8 cellular contexts compared by ENCODE assay signal in genomic region chr14:39229222-39229543, GRCh38. TPM values are rescaled to one million over a fixed set of nuclear protein-coding genes. Genes with fewer than 3 reads are reported as not detected.
DNase-seq lines count a peak whose midpoint lies in the region; ATAC-seq and TF ChIP-seq lines count a peak whose summit lies in the region.

No MANE protein-coding gene starts in this region.

- H3K27me3 Mint-ChIP-seq in natural killer cell (ENCODE audit: low read depth in 2 of 2): peaks cover 0 to under 1% of the 10 kb centered on the region in 2 donors

- DNase-seq in EH (ENCODE audit: low read depth) (peak; percentile 1), natural killer cell (peak; percentile 33), HuH-7 (ENCODE audit: low spot score) (no peak), AG08396 (ENCODE audit: low spot score) (no peak), hypothalamus (lab: John Stamatoyannopoulos, UW) (no peak), occipital lobe (lab: John Stamatoyannopoulos, UW) (no peak)
- peak; percentile 28 for DNase-seq in activated CD8-positive, alpha-beta memory T cell treated with anti-CD3 and anti-CD28 coated beads, Interleukin-2, amount 50 U/mL, for 4 hours

- H3K9me3 Mint-ChIP-seq in natural killer cell: no peaks in the 10 kb centered on the region

- H3K4me1 Mint-ChIP-seq in natural killer cell: peaks cover 49 to 54% of the 10 kb centered on the region in 2 donors

- H3K36me3 Mint-ChIP-seq in natural killer cell: no peaks in the 10 kb centered on the region

- ATAC-seq in HG03439 (IDR thresholded peaks at IDR 0.05; ENCODE audit: unreplicated experiment) (peak; percentile 77), natural killer cell (peak; percentile 69 to 77 (median 75))

- H3K4me3 Mint-ChIP-seq in natural killer cell: peak overlapping the region; percentile 73

- TF ChIP-seq CTCF in natural killer cell (IDR thresholded peaks at IDR 0.05): no peak

- intact Hi-C loops in natural killer cell (cut with micrococcal nuclease): loop anchor here (1.0 to 2.0 kb wide), 2 partner anchors 38 to 54 kb away; partner anchors contain the start of gene PNN

- peak overlapping the region; percentile 90 to 96 for H3K27ac Mint-ChIP-seq in natural killer cell

RNA-seq across cellular contexts. Expression of gene MIA2, which starts 4.5 kb away (rescaled TPM):
- total RNA-seq in natural killer cell (10 to 100 TPM; 44.7 to 45.7 (median 45.4) TPM), occipital lobe (26.8 TPM)

RNA-seq across cellular contexts. Expression of gene PNN, which starts 54.1 kb away (rescaled TPM):
- total RNA-seq in natural killer cell (100 to 1,000 TPM; 121 to 153 (median 145) TPM), occipital lobe (33.1 TPM)

RNA-seq across cellular contexts. Expression of gene TRAPPC6B, which starts 59.0 kb away (rescaled TPM):
- 10 to 100 TPM; 20.0 to 32.0 (median 22.0) TPM for total RNA-seq in natural killer cell
- total RNA-seq in occipital lobe: 102 TPM

Comparison
In these comparisons a context has a peak if more than half of its experiments do, and no peak if none do; other contexts are left out.
1. DNase-seq: peak in EH (single experiment), activated CD8-positive, alpha-beta memory T cell treated with anti-CD3 and anti-CD28 coated beads, Interleukin-2, amount 50 U/mL, for 4 hours (single experiment) and natural killer cell (single experiment); none in HuH-7 (single experiment), AG08396 (single experiment), hypothalamus (0 of 51) and occipital lobe (single experiment).